Comparison of ENCODE assay signal across 29 cellular contexts in genomic region chr14:47269788-47270492, GRCh38.
A peak's percentile ranks its signal among the peaks of the same experiment; 100 is the strongest.
DNase-seq lines count a peak whose midpoint lies in the region; FAIRE-seq and TF ChIP-seq lines count a peak whose summit lies in the region.
"Had no signal": no experiment of that assay in that cellular context is flagged by ENCODE, and none has a peak within 500 bp of the region (broad histone marks: within the 10 kb centered on the region; RNA-seq: fewer than 3 reads in every experiment).

No MANE protein-coding gene starts in this region.

- no peaks in the 10 kb centered on the region for H3K27me3 Mint-ChIP-seq in Calu3 (ENCODE audit: unreplicated experiment)
- no peaks in the 10 kb centered on the region for H3K27me3 Mint-ChIP-seq in nephron (ENCODE audit: low read depth)
- H3K27me3 Mint-ChIP-seq: T-helper 17 cell had no signal

- H3K27ac Mint-ChIP-seq in Calu3 (ENCODE audit: unreplicated experiment) = peak overlapping the region; percentile 22
- peak overlapping the region in 2 of 3 experiments; percentile 58 to 73 for H3K27ac Mint-ChIP-seq in nephron
- H3K27ac Mint-ChIP-seq: natural killer cell, T-helper 17 cell had no signal

- H3K4me3 ChIP-seq in choroid plexus epithelial cell (ENCODE audit: low read depth, low read length) = no peak overlapping the region
- H3K4me3 ChIP-seq: GM12878, psoas muscle, vagina had no signal

- H3K36me3 Mint-ChIP-seq in Calu3 (ENCODE audit: insufficient read depth, unreplicated experiment) = no peaks in the 10 kb centered on the region
- H3K36me3 Mint-ChIP-seq in nephron (ENCODE audit: low read depth) = no peaks in the 10 kb centered on the region
- H3K36me3 Mint-ChIP-seq: natural killer cell had no signal

- TF ChIP-seq CTCF in Calu3 (IDR thresholded peaks at IDR 0.05; ENCODE audit: unreplicated experiment) (no peak), choroid plexus epithelial cell (conservative IDR thresholded peaks at IDR 0.05; ENCODE audit: low read depth, low read length) (no peak), nephron (IDR thresholded peaks at IDR 0.05; ENCODE audit: unreplicated experiment in 3 of 3) (no peak), RWPE1 (conservative IDR thresholded peaks at IDR 0.05; ENCODE audit: low read depth) (no peak), D721Med (IDR thresholded peaks at IDR 0.05; ENCODE audit: insufficient read depth, missing control alignments) (no peak)

- POLR2A ChIA-PET in RWPE1 (lab: Yijun Ruan, JAX; ENCODE audit: low non-redundant PET) = no interaction called here

- no peak overlapping the region for H3K4me3 Mint-ChIP-seq in Calu3 (ENCODE audit: low read depth, unreplicated experiment)
- no peak overlapping the region for H3K4me3 Mint-ChIP-seq in nephron
- H3K4me3 Mint-ChIP-seq: natural killer cell, T-helper 17 cell had no signal

- no peaks in the 10 kb centered on the region for H3K4me1 Mint-ChIP-seq in Calu3 (ENCODE audit: low read depth, unreplicated experiment)
- H3K4me1 Mint-ChIP-seq in nephron = peaks cover 5% of the 10 kb centered on the region
- H3K4me1 Mint-ChIP-seq: natural killer cell, T-helper 17 cell had no signal

- CTCF ChIA-PET in Calu3 (lab: Charles Lee) = no interaction called here
- CTCF ChIA-PET in RWPE1 (lab: Yijun Ruan, JAX) = no interaction called here

- intact Hi-C loops in Calu3 (cut with micrococcal nuclease; ENCODE audit: unreplicated experiment) = loop anchor here (10.0 kb wide), 1 partner anchor 225 kb away; no protein-coding TSS in a partner anchor

- DNase-seq in Calu3 = no peak
- peak; percentile 80 for DNase-seq in OCI-M1 (lab: John Stamatoyannopoulos, UW)
- peak; percentile 72 for DNase-seq in choroid plexus epithelial cell (ENCODE audit: low read depth)
- no peak for DNase-seq in NCI-H82 treated with DMSO at 0.1 percent for 48 hours (lab: John Stamatoyannopoulos, UW; ENCODE audit: unreplicated experiment)
- DNase-seq in NCI-H748 treated with DMSO at 0.1 percent for 48 hours (lab: John Stamatoyannopoulos, UW) = no peak
- DNase-seq in RWPE1 (ENCODE audit: low spot score) = no peak
- DNase-seq in D721Med (ENCODE audit: insufficient read length, low spot score) = no peak
- DNase-seq: activated CD4-positive, alpha-beta T cell treated with anti-CD3 and anti-CD28 coated beads, Interleukin-2, amount 50 U/mL, for 4 hours; activated gamma-delta T cell treated with Interleukin-2 at 50 U/mL for 16 hours; amygdala; DMS153; foreskin keratinocyte; GDM1; H7; kidney; MV-4-11; natural killer cell; NCI-H1930; NCI-H510A; psoas muscle; SHP77 treated with DMSO at 0.1 percent for 48 hours; substantia nigra; T-helper 17 cell had no signal

- peaks cover 8% of the 10 kb centered on the region for H3K9me3 Mint-ChIP-seq in Calu3 (ENCODE audit: low read depth, unreplicated experiment)
- no peaks in the 10 kb centered on the region for H3K9me3 Mint-ChIP-seq in nephron

- BruUV-seq in Calu3 (replicated peaks; lab: Mats Ljungman, UMichigan) = no TSS peak

- FAIRE-seq in D721Med (lab: Jason Lieb, UNC) = no peak
- FAIRE-seq: GM12878, GM19239, kidney had no signal

- no peak overlapping the region for H3K27ac ChIP-seq in RWPE1
- H3K27ac ChIP-seq: foreskin keratinocyte, HL-60, psoas muscle, vagina, VCaP had no signal

Comparison
In these comparisons a context has a peak if more than half of its experiments do, and no peak if none do; other contexts are left out.
1. DNase-seq: peak in OCI-M1 (single experiment) and choroid plexus epithelial cell (single experiment); none in Calu3 (single experiment), NCI-H82 treated with DMSO at 0.1 percent for 48 hours (single experiment), NCI-H748 treated with DMSO at 0.1 percent for 48 hours (single experiment), RWPE1 (single experiment) and D721Med (single experiment).